1 cellular context compared by ENCODE assay signal in the genomic region with DNA sequence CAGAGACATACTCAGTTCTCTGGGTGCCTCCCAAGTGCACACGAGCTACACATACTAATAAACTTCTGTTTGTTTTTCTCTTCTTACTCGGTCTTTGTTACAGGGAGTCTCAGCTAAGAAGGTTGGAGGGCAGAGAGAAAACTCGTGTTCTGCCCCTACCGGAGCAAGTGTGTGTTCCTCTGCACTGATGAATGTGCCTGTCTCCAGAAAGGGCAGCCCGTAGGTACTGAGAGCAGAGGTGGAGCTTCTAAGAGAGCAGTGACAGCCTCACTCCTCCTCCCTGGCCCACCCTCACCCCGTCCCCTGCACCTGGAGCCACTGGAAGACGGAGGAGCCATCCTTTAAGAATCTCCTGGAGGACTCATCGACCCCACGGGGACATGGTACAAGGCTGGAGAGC.
TF ChIP-seq lines count a peak whose summit lies in the region.

No MANE protein-coding gene starts in this region.

TF ChIP-seq in K562, 482 proteins besides CTCF, POLR2A, EP300 and RAD21 (continued from another document):
- TF ChIP-seq, protein P1, sequence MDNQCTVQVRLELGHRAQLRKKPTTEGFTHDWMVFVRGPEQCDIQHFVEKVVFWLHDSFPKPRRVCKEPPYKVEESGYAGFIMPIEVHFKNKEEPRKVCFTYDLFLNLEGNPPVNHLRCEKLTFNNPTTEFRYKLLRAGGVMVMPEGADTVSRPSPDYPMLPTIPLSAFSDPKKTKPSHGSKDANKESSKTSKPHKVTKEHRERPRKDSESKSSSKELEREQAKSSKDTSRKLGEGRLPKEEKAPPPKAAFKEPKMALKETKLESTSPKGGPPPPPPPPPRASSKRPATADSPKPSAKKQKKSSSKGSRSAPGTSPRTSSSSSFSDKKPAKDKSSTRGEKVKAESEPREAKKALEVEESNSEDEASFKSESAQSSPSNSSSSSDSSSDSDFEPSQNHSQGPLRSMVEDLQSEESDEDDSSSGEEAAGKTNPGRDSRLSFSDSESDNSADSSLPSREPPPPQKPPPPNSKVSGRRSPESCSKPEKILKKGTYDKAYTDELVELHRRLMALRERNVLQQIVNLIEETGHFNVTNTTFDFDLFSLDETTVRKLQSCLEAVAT (IDR thresholded peaks at IDR 0.05), result no peak
- no peak for TF ChIP-seq BHLHE40 (IDR thresholded peaks at IDR 0.05; ENCODE audit: low read length)
- no peak for TF ChIP-seq SMAD2 (IDR thresholded peaks at IDR 0.05; ENCODE audit: low read depth, low read length)
- TF ChIP-seq CREBBP (IDR thresholded peaks at IDR 0.05; ENCODE audit: low read depth, low read length), result no peak
- no peak for TF ChIP-seq SLC30A9 (CRISPR knock-in tag; IDR thresholded peaks at IDR 0.05)
- no peak for TF ChIP-seq RB1 (IDR thresholded peaks at IDR 0.05; ENCODE audit: low read depth)
- TF ChIP-seq, protein P2, sequence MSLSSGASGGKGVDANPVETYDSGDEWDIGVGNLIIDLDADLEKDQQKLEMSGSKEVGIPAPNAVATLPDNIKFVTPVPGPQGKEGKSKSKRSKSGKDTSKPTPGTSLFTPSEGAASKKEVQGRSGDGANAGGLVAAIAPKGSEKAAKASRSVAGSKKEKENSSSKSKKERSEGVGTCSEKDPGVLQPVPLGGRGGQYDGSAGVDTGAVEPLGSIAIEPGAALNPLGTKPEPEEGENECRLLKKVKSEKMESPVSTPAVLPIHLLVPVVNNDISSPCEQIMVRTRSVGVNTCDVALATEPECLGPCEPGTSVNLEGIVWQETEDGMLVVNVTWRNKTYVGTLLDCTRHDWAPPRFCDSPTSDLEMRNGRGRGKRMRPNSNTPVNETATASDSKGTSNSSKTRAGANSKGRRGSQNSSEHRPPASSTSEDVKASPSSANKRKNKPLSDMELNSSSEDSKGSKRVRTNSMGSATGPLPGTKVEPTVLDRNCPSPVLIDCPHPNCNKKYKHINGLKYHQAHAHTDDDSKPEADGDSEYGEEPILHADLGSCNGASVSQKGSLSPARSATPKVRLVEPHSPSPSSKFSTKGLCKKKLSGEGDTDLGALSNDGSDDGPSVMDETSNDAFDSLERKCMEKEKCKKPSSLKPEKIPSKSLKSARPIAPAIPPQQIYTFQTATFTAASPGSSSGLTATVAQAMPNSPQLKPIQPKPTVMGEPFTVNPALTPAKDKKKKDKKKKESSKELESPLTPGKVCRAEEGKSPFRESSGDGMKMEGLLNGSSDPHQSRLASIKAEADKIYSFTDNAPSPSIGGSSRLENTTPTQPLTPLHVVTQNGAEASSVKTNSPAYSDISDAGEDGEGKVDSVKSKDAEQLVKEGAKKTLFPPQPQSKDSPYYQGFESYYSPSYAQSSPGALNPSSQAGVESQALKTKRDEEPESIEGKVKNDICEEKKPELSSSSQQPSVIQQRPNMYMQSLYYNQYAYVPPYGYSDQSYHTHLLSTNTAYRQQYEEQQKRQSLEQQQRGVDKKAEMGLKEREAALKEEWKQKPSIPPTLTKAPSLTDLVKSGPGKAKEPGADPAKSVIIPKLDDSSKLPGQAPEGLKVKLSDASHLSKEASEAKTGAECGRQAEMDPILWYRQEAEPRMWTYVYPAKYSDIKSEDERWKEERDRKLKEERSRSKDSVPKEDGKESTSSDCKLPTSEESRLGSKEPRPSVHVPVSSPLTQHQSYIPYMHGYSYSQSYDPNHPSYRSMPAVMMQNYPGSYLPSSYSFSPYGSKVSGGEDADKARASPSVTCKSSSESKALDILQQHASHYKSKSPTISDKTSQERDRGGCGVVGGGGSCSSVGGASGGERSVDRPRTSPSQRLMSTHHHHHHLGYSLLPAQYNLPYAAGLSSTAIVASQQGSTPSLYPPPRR (CRISPR knock-in tag; IDR thresholded peaks at IDR 0.05; ENCODE audit: borderline replicate concordance), result no peak
- TF ChIP-seq, protein P3, sequence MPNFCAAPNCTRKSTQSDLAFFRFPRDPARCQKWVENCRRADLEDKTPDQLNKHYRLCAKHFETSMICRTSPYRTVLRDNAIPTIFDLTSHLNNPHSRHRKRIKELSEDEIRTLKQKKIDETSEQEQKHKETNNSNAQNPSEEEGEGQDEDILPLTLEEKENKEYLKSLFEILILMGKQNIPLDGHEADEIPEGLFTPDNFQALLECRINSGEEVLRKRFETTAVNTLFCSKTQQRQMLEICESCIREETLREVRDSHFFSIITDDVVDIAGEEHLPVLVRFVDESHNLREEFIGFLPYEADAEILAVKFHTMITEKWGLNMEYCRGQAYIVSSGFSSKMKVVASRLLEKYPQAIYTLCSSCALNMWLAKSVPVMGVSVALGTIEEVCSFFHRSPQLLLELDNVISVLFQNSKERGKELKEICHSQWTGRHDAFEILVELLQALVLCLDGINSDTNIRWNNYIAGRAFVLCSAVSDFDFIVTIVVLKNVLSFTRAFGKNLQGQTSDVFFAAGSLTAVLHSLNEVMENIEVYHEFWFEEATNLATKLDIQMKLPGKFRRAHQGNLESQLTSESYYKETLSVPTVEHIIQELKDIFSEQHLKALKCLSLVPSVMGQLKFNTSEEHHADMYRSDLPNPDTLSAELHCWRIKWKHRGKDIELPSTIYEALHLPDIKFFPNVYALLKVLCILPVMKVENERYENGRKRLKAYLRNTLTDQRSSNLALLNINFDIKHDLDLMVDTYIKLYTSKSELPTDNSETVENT (CRISPR knock-in tag; IDR thresholded peaks at IDR 0.05), result no peak
